ENCODE assay signal across 23 cellular contexts in genomic region chr16:2170080-2170479, GRCh38. TPM values are rescaled to one million over a fixed set of nuclear protein-coding genes. Genes with fewer than 3 reads are reported as not detected.
A peak's percentile ranks its signal among the peaks of the same experiment; 100 is the strongest.
DNase-seq lines count a peak whose midpoint lies in the region; ATAC-seq, FAIRE-seq and TF ChIP-seq lines count a peak whose summit lies in the region.
"Had no signal": no experiment of that assay in that cellular context is flagged by ENCODE, and none has a peak within 500 bp of the region (broad histone marks: within the 10 kb centered on the region; RNA-seq: fewer than 3 reads in every experiment).

No MANE protein-coding gene starts in this region.

- intact Hi-C loops in esophagus muscularis mucosa (cut with DNase I) = no loop called here

- H3K4me3 ChIP-seq in esophagus muscularis mucosa (peak overlapping the region; percentile 31 to 54 (median 40)), parathyroid adenoma (ENCODE audit: low read depth, low read length) (no peak overlapping the region), upper lobe of left lung (peak overlapping the region; percentile 17 to 58 (median 45)), brain microvascular endothelial cell (ENCODE audit: low read depth, low read length) (no peak overlapping the region)
- H3K4me3 ChIP-seq in CD8-positive, alpha-beta memory T cell (ENCODE audit: low read length) = no peak overlapping the region
- H3K4me3 ChIP-seq: HAP-1, prostate gland had no signal

- H3K36me3 ChIP-seq in esophagus muscularis mucosa (peaks cover 60 to 97% (median 87%) of the 10 kb centered on the region in 4 donors), parathyroid adenoma (ENCODE audit: control insufficient read depth, insufficient read depth, low read length) (no peaks in the 10 kb centered on the region), upper lobe of left lung (peaks cover 8 to 82% (median 68%) of the 10 kb centered on the region in 4 donors), brain microvascular endothelial cell (replicated peaks) (peaks cover 65% of the 10 kb centered on the region)
- peaks cover 9% of the 10 kb centered on the region for H3K36me3 ChIP-seq in CD8-positive, alpha-beta memory T cell (ENCODE audit: insufficient read depth, low read length)

- no peak for TF ChIP-seq CTCF in esophagus muscularis mucosa (IDR thresholded peaks at IDR 0.05)
- TF ChIP-seq CTCF in parathyroid adenoma (IDR thresholded peaks at IDR 0.05) = no peak
- TF ChIP-seq CTCF in upper lobe of left lung (IDR thresholded peaks at IDR 0.05) = no peak
- no peak for TF ChIP-seq CTCF in brain microvascular endothelial cell (IDR thresholded peaks at IDR 0.05; ENCODE audit: low read depth, low read length, missing control alignments)

- no peak overlapping the region for H2AFZ ChIP-seq in parathyroid adenoma

- peak overlapping the region; percentile 55 for H3K27ac ChIP-seq in angular gyrus (ENCODE audit: low read depth, low read length)
- peak overlapping the region; percentile 45 to 62 (median 58) for H3K27ac ChIP-seq in esophagus muscularis mucosa (replicated peaks in 1 of 4)
- peak overlapping the region; percentile 39 for H3K27ac ChIP-seq in parathyroid adenoma
- peak overlapping the region; percentile 82 to 92 (median 84) for H3K27ac ChIP-seq in upper lobe of left lung
- H3K27ac ChIP-seq in brain microvascular endothelial cell = no peak overlapping the region
- H3K27ac ChIP-seq in CD8-positive, alpha-beta memory T cell (ENCODE audit: low read depth, low read length) = no peak overlapping the region
- H3K27ac ChIP-seq: HL-60 had no signal

- TF ChIP-seq EP300 in esophagus muscularis mucosa (IDR thresholded peaks at IDR 0.05) (no peak), upper lobe of left lung (IDR thresholded peaks at IDR 0.05) (no peak)

- no peak overlapping the region for H3K4me3 Mint-ChIP-seq in CD8-positive, alpha-beta memory T cell
- H3K4me3 Mint-ChIP-seq: activated CD4-positive, alpha-beta memory T cell treated with anti-CD3 and anti-CD28 coated beads, Interleukin-2, amount 10 ng/mL, durations not matched to agents 7 days and 5 days; activated naive CD4-positive, alpha-beta T cell treated with anti-CD3 and anti-CD28 coated beads, Interleukin-2, amount 50 U/mL, for 24 hours; brain; immature natural killer cell; natural killer cell treated with Interleukin-12 subunit alpha and Interleukin-12 subunit beta and Interleukin-15 and Interleukin-18, amount 100 ng/mL, for 72 hours; T-cell had no signal

- DNase-seq in esophagus muscularis mucosa (ENCODE audit: extremely low spot score) = no peak
- DNase-seq in upper lobe of left lung = peak in 1 of 2 donors; percentile 87
- no peak for DNase-seq in brain microvascular endothelial cell
- DNase-seq in RCC 7860 (ENCODE audit: low spot score) = no peak
- no peak for DNase-seq in CD8-positive, alpha-beta memory T cell
- DNase-seq: activated CD4-positive, alpha-beta memory T cell treated with anti-CD3 and anti-CD28 coated beads, Interleukin-2, amount 10 ng/mL, durations not matched to agents 7 days and 5 days; activated T-cell treated with anti-CD3 and anti-CD28 coated beads, Interleukin-2, amount 50 U/mL, for 1 hour; AML-193; Calu3; head of caudate nucleus; immature natural killer cell; MV-4-11; NCI-H2029 treated with DMSO at 0.1 percent for 48 hours; T-cell had no signal

- CTCF ChIA-PET in CD8-positive, alpha-beta memory T cell (lab: Charles Lee) = no interaction called here

- TF ChIP-seq POLR2A in esophagus muscularis mucosa (IDR thresholded peaks at IDR 0.05; ENCODE audit: low read depth) = no peak
- TF ChIP-seq POLR2A in upper lobe of left lung (IDR thresholded peaks at IDR 0.05) = peak in 2 of 4 donors; percentile 24 to 40

- in situ Hi-C loops in brain microvascular endothelial cell (cut with HindIII; ENCODE audit: low pct_ligation_motif_present, low sequenced_read_pairs) = no loop called here

- no peak overlapping the region for H3K9ac ChIP-seq in parathyroid adenoma

- no peaks in the 10 kb centered on the region for H3K9me3 Mint-ChIP-seq in CD8-positive, alpha-beta memory T cell
- H3K9me3 Mint-ChIP-seq: activated CD4-positive, alpha-beta memory T cell treated with anti-CD3 and anti-CD28 coated beads, Interleukin-2, amount 10 ng/mL, durations not matched to agents 7 days and 5 days; activated naive CD4-positive, alpha-beta T cell treated with anti-CD3 and anti-CD28 coated beads, Interleukin-2, amount 50 U/mL, for 24 hours; brain; immature natural killer cell; natural killer cell treated with Interleukin-12 subunit alpha and Interleukin-12 subunit beta and Interleukin-15 and Interleukin-18, amount 100 ng/mL, for 72 hours; T-cell had no signal

- POLR2A ChIA-PET in CD8-positive, alpha-beta memory T cell (lab: Charles Lee) = no interaction called here

- H3K4me1 Mint-ChIP-seq in CD8-positive, alpha-beta memory T cell = no peaks in the 10 kb centered on the region
- H3K4me1 Mint-ChIP-seq: activated CD4-positive, alpha-beta memory T cell treated with anti-CD3 and anti-CD28 coated beads, Interleukin-2, amount 10 ng/mL, durations not matched to agents 7 days and 5 days; activated naive CD4-positive, alpha-beta T cell treated with anti-CD3 and anti-CD28 coated beads, Interleukin-2, amount 50 U/mL, for 24 hours; brain; immature natural killer cell; T-cell had no signal

- H3K9me3 ChIP-seq in esophagus muscularis mucosa (no peaks in the 10 kb centered on the region), parathyroid adenoma (ENCODE audit: control insufficient read depth, low read length) (no peaks in the 10 kb centered on the region), upper lobe of left lung (no peaks in the 10 kb centered on the region)
- no peaks in the 10 kb centered on the region for H3K9me3 ChIP-seq in CD8-positive, alpha-beta memory T cell (ENCODE audit: low read length)
- H3K9me3 ChIP-seq: HAP-1, prostate gland had no signal

- no peak overlapping the region for H3K27ac Mint-ChIP-seq in CD8-positive, alpha-beta memory T cell
- H3K27ac Mint-ChIP-seq: activated CD4-positive, alpha-beta memory T cell treated with anti-CD3 and anti-CD28 coated beads, Interleukin-2, amount 10 ng/mL, durations not matched to agents 7 days and 5 days; activated naive CD4-positive, alpha-beta T cell treated with anti-CD3 and anti-CD28 coated beads, Interleukin-2, amount 50 U/mL, for 24 hours; brain; immature natural killer cell; natural killer cell treated with Interleukin-12 subunit alpha and Interleukin-12 subunit beta and Interleukin-15 and Interleukin-18, amount 100 ng/mL, for 72 hours; T-cell had no signal

- no peaks in the 10 kb centered on the region for H3K27me3 Mint-ChIP-seq in CD8-positive, alpha-beta memory T cell
- H3K27me3 Mint-ChIP-seq: activated CD4-positive, alpha-beta memory T cell treated with anti-CD3 and anti-CD28 coated beads, Interleukin-2, amount 10 ng/mL, durations not matched to agents 7 days and 5 days; activated naive CD4-positive, alpha-beta T cell treated with anti-CD3 and anti-CD28 coated beads, Interleukin-2, amount 50 U/mL, for 24 hours; brain; natural killer cell treated with Interleukin-12 subunit alpha and Interleukin-12 subunit beta and Interleukin-15 and Interleukin-18, amount 100 ng/mL, for 72 hours; T-cell had no signal

- H3K4me1 ChIP-seq in esophagus muscularis mucosa (peaks cover 0 to 9% (median 0%) of the 10 kb centered on the region in 4 donors), parathyroid adenoma (no peaks in the 10 kb centered on the region), upper lobe of left lung (peaks cover 8 to 28% (median 9%) of the 10 kb centered on the region in 4 donors)
- H3K4me1 ChIP-seq in CD8-positive, alpha-beta memory T cell (ENCODE audit: insufficient read depth, low read length) = no peaks in the 10 kb centered on the region
- H3K4me1 ChIP-seq: HAP-1, prostate gland had no signal

- H3K27me3 ChIP-seq in esophagus muscularis mucosa = no peaks in the 10 kb centered on the region
- no peaks in the 10 kb centered on the region for H3K27me3 ChIP-seq in parathyroid adenoma (ENCODE audit: control insufficient read depth, insufficient read depth, low read length)
- H3K27me3 ChIP-seq in upper lobe of left lung = no peaks in the 10 kb centered on the region
- no peaks in the 10 kb centered on the region for H3K27me3 ChIP-seq in brain microvascular endothelial cell (replicated peaks)
- no peaks in the 10 kb centered on the region for H3K27me3 ChIP-seq in CD8-positive, alpha-beta memory T cell (ENCODE audit: insufficient read depth, low read length, poor library complexity, severe bottlenecking)

- H3K79me2 ChIP-seq in parathyroid adenoma = no peaks in the 10 kb centered on the region

- whole genome bisulfite sequencing in esophagus muscularis mucosa = 70% methylated on average over 2 of the region's 18 CpGs
- WGBS in upper lobe of left lung, 2 donors = 72 to 78% methylated on average over 11 to 18 of the region's 18 CpGs

- H3K4me2 ChIP-seq in parathyroid adenoma (ENCODE audit: low read length) = no peak overlapping the region

- peak in 1 of 2 donors; percentile 21 for ATAC-seq in upper lobe of left lung (ENCODE audit: low FRiP score in 2 of 2)
- ATAC-seq: natural killer cell treated with Interleukin-12 subunit alpha and Interleukin-12 subunit beta and Interleukin-15 and Interleukin-18, amount 100 ng/mL, for 72 hours; T-cell had no signal

- peaks cover 0 to 37% (median 1%) of the 10 kb centered on the region in 3 donors for H3K36me3 Mint-ChIP-seq in CD8-positive, alpha-beta memory T cell
- H3K36me3 Mint-ChIP-seq: immature natural killer cell; natural killer cell treated with Interleukin-12 subunit alpha and Interleukin-12 subunit beta and Interleukin-15 and Interleukin-18, amount 100 ng/mL, for 72 hours had no signal

- no peak for FAIRE-seq in RCC 7860 (lab: Jason Lieb, UNC)

RNA-seq across cellular contexts. Expression of gene TRAF7, which starts 14.5 kb away (rescaled TPM):
- total RNA-seq in esophagus muscularis mucosa (10 to 100 TPM; 42.6 to 64.5 (median 54.3) TPM), upper lobe of left lung (10 to 100 TPM; 34.6 to 72.6 (median 52.9) TPM)
- total RNA-seq in CD8-positive, alpha-beta memory T cell = 100 to 1,000 TPM; 102 to 106 TPM
- polyA plus RNA-seq in CD8-positive, alpha-beta memory T cell = 7.3 TPM

RNA-seq across cellular contexts. Expression of gene RAB26, which starts 21.7 kb away (rescaled TPM):
- total RNA-seq in esophagus muscularis mucosa = not detected
- total RNA-seq in upper lobe of left lung = 1 to 10 TPM in 1 of 6 donors, under 1 TPM in 3, not detected in 2; 0.30 to 6.8 (median 0.85) TPM
- total RNA-seq in CD8-positive, alpha-beta memory T cell = under 1 TPM; 0.20 to 0.55 TPM
- 0.75 TPM for polyA plus RNA-seq in CD8-positive, alpha-beta memory T cell
- total RNA-seq: mesenteric fat pad had no signal

RNA-seq across cellular contexts. Expression of gene CASKIN1, which starts 26.3 kb away (rescaled TPM):
- under 1 TPM; under 0.01 to 0.32 (median 0.09) TPM for total RNA-seq in esophagus muscularis mucosa
- total RNA-seq in upper lobe of left lung = 1 to 10 TPM in 1 of 6 donors, under 1 TPM in 2, not detected in 3; 0.06 to 1.0 (median 0.15) TPM
- under 1 TPM; 0.13 to 0.24 TPM for total RNA-seq in CD8-positive, alpha-beta memory T cell
- not detected for polyA plus RNA-seq in CD8-positive, alpha-beta memory T cell
- polyA plus RNA-seq: immature natural killer cell had no signal

RNA-seq across cellular contexts. Expression of gene PKD1, which starts 34.4 kb away (rescaled TPM):
- 100 to 1,000 TPM; 297 to 459 (median 366) TPM for total RNA-seq in esophagus muscularis mucosa
- 100 to 1,000 TPM in 3 of 6 donors, 10 to 100 TPM in 3; 75.4 to 567 (median 106) TPM for total RNA-seq in upper lobe of left lung
- total RNA-seq in CD8-positive, alpha-beta memory T cell = 10 to 100 TPM; 58.9 to 66.2 TPM
- 9.9 TPM for polyA plus RNA-seq in CD8-positive, alpha-beta memory T cell

RNA-seq across cellular contexts. Expression of gene MLST8, which starts 35.2 kb away (rescaled TPM):
- total RNA-seq in esophagus muscularis mucosa (10 to 100 TPM; 23.7 to 62.8 (median 36.3) TPM), upper lobe of left lung (10 to 100 TPM; 24.6 to 93.2 (median 47.7) TPM)
- total RNA-seq in CD8-positive, alpha-beta memory T cell = 10 to 100 TPM; 75.4 to 76.8 TPM
- polyA plus RNA-seq in CD8-positive, alpha-beta memory T cell = 30.8 TPM

Comparison
In these comparisons a context has a peak if more than half of its experiments do, and no peak if none do; other contexts are left out.
1. H3K27ac ChIP-seq: peak in angular gyrus (single experiment), esophagus muscularis mucosa (4 of 4), parathyroid adenoma (single experiment) and upper lobe of left lung (4 of 4); none in brain microvascular endothelial cell (single experiment) and CD8-positive, alpha-beta memory T cell (single experiment).
2. H3K4me3 ChIP-seq: peak in esophagus muscularis mucosa (4 of 4) and upper lobe of left lung (4 of 4); none in parathyroid adenoma (single experiment), brain microvascular endothelial cell (single experiment) and CD8-positive, alpha-beta memory T cell (single experiment).